ENCODE assay signal across 32 cellular contexts in the genomic region with DNA sequence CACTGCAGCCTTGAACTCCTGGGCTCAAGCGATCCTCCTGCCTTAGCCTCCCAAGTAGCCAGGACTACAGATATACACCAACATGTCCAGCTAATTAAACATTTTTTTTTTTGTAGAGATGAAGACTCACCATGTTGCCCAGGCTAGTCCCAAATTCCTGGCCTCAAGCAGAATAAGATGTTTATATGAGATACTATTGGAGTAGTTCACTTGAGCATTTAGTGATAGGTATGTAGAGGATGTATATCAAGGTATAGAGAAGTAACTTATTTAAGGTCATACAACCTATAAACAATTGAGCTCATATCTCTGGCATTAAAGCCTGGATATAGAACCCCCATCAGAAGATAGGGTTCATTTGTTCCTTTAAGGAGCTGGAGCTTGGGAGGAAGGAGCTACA. TPM values are rescaled to one million over a fixed set of nuclear protein-coding genes. Genes with fewer than 3 reads are reported as not detected.
"Had no signal": no experiment of that assay in that cellular context is flagged by ENCODE, and none has a peak within 500 bp of the region (broad histone marks: within the 10 kb centered on the region; RNA-seq: fewer than 3 reads in every experiment).

No MANE protein-coding gene starts in this region.

- H3K27me3 Mint-ChIP-seq: activated B cell treated with CpG ODN at 0.5 μM for 24 hours; activated CD4-positive, alpha-beta memory T cell treated with anti-CD3 and anti-CD28 coated beads, Interleukin-2, amount 10 ng/mL, durations not matched to agents 7 days and 5 days; activated CD4-positive, alpha-beta T cell treated with anti-CD3 and anti-CD28 coated beads for 36 hours; activated CD4-positive, alpha-beta T cell treated with anti-CD3 and anti-CD28 coated beads, Interleukin-2, amount 10 ng/mL, durations not matched to agents 7 days and 5 days; activated CD8-positive, alpha-beta memory T cell treated with anti-CD3 and anti-CD28 coated beads, Interleukin-2, amount 10 ng/mL, durations not matched to agents 7 days and 5 days; activated naive CD4-positive, alpha-beta T cell treated with anti-CD3 and anti-CD28 coated beads, Interleukin-2, amount 50 U/mL, for 24 hours; activated naive CD8-positive, alpha-beta T cell treated with anti-CD3 and anti-CD28 coated beads for 36 hours; activated T-cell treated with anti-CD3 and anti-CD28 coated beads, Interleukin-2, amount 50 U/mL, for 24 hours had no signal

- DNase-seq: activated B cell treated with CpG ODN at 0.5 μM for 24 hours; activated CD4-positive, alpha-beta memory T cell treated with anti-CD3 and anti-CD28 coated beads, Interleukin-2, amount 10 ng/mL, durations not matched to agents 7 days and 5 days; activated CD4-positive, alpha-beta T cell treated with anti-CD3 and anti-CD28 coated beads for 1 hour; activated CD4-positive, alpha-beta T cell treated with anti-CD3 and anti-CD28 coated beads for 36 hours; activated CD4-positive, alpha-beta T cell treated with anti-CD3 and anti-CD28 coated beads for 48 hours; activated CD4-positive, alpha-beta T cell treated with anti-CD3 and anti-CD28 coated beads, Interleukin-2, amount 10 ng/mL, durations not matched to agents 7 days and 5 days; activated CD4-positive, alpha-beta T cell treated with anti-CD3 and anti-CD28 coated beads, Interleukin-2, amount 50 U/mL, for 48 hours; activated CD8-positive, alpha-beta memory T cell treated with anti-CD3 and anti-CD28 coated beads for 24 hours; activated CD8-positive, alpha-beta memory T cell treated with anti-CD3 and anti-CD28 coated beads, Interleukin-2, amount 10 ng/mL, durations not matched to agents 7 days and 5 days; activated CD8-positive, alpha-beta memory T cell treated with anti-CD3 and anti-CD28 coated beads, Interleukin-2, amount 50 U/mL, for 48 hours; activated CD8-positive, alpha-beta T cell treated with anti-CD3 and anti-CD28 coated beads, Interleukin-2, amount 10 ng/mL, durations not matched to agents 7 days and 5 days; activated effector memory CD4-positive, alpha-beta T cell treated with anti-CD3 and anti-CD28 coated beads, Interleukin-2, amount 50 U/mL, for 16 hours; activated gamma-delta T cell treated with Interleukin-2 at 50 U/mL for 16 hours; activated naive CD4-positive, alpha-beta T cell; activated naive CD4-positive, alpha-beta T cell treated with anti-CD3 and anti-CD28 coated beads, Interleukin-2, amount 10 ng/mL, durations not matched to agents 7 days and 5 days; activated naive CD8-positive, alpha-beta T cell treated with anti-CD3 and anti-CD28 coated beads for 36 hours; activated T-cell treated with anti-CD3 and anti-CD28 coated beads, Interleukin-2, amount 50 U/mL, for 24 hours; activated T-cell treated with anti-CD3 and anti-CD28 coated beads, Interleukin-2, amount 50 U/mL, for 48 hours; adrenal gland; amniotic stem cell; aorta; body of pancreas; brain microvascular endothelial cell; central memory CD4-positive, alpha-beta T cell; T-helper 1 cell; T-helper 9 cell had no signal

- H3K4me3 Mint-ChIP-seq: activated B cell treated with CpG ODN at 0.5 μM for 24 hours; activated CD4-positive, alpha-beta memory T cell treated with anti-CD3 and anti-CD28 coated beads, Interleukin-2, amount 10 ng/mL, durations not matched to agents 7 days and 5 days; activated CD4-positive, alpha-beta T cell treated with anti-CD3 and anti-CD28 coated beads for 36 hours; activated CD4-positive, alpha-beta T cell treated with anti-CD3 and anti-CD28 coated beads, Interleukin-2, amount 10 ng/mL, durations not matched to agents 7 days and 5 days; activated CD8-positive, alpha-beta memory T cell treated with anti-CD3 and anti-CD28 coated beads, Interleukin-2, amount 10 ng/mL, durations not matched to agents 7 days and 5 days; activated CD8-positive, alpha-beta T cell treated with anti-CD3 and anti-CD28 coated beads, Interleukin-2, amount 10 ng/mL, durations not matched to agents 7 days and 5 days; activated naive CD4-positive, alpha-beta T cell treated with anti-CD3 and anti-CD28 coated beads, Interleukin-2, amount 10 ng/mL, durations not matched to agents 7 days and 5 days; activated naive CD4-positive, alpha-beta T cell treated with anti-CD3 and anti-CD28 coated beads, Interleukin-2, amount 50 U/mL, for 24 hours; activated naive CD8-positive, alpha-beta T cell treated with anti-CD3 and anti-CD28 coated beads for 36 hours; activated T-cell treated with anti-CD3 and anti-CD28 coated beads, Interleukin-2, amount 50 U/mL, for 24 hours; T-helper 1 cell treated with Interleukin-12 subunit alpha and Interleukin-12 subunit beta and Interleukin-4 antibody, amounts not matched to agents 30 μg/mL and 1 μg/mL, for 36 hours; T-helper 2 cell treated with Interferon-gamma antibody and Interleukin-4, amounts not matched to agents 5 μg/mL and 100 μg/mL, for 36 hours had no signal

- H3K27ac Mint-ChIP-seq: activated B cell treated with CpG ODN at 0.5 μM for 24 hours; activated naive CD4-positive, alpha-beta T cell treated with anti-CD3 and anti-CD28 coated beads, Interleukin-2, amount 10 ng/mL, durations not matched to agents 7 days and 5 days; T-helper 1 cell treated with Interleukin-12 subunit alpha and Interleukin-12 subunit beta and Interleukin-4 antibody, amounts not matched to agents 30 μg/mL and 1 μg/mL, for 36 hours had no signal

- H3K27me3 ChIP-seq: adrenal gland, body of pancreas, brain microvascular endothelial cell, breast epithelium had no signal

- H3K4me3 ChIP-seq: adrenal gland, body of pancreas, breast epithelium had no signal

- H3K9me3 Mint-ChIP-seq: activated B cell treated with CpG ODN at 0.5 μM for 24 hours; activated CD4-positive, alpha-beta memory T cell treated with anti-CD3 and anti-CD28 coated beads, Interleukin-2, amount 10 ng/mL, durations not matched to agents 7 days and 5 days; activated CD4-positive, alpha-beta T cell treated with anti-CD3 and anti-CD28 coated beads, Interleukin-2, amount 10 ng/mL, durations not matched to agents 7 days and 5 days; activated naive CD4-positive, alpha-beta T cell treated with anti-CD3 and anti-CD28 coated beads, Interleukin-2, amount 10 ng/mL, durations not matched to agents 7 days and 5 days; activated naive CD4-positive, alpha-beta T cell treated with anti-CD3 and anti-CD28 coated beads, Interleukin-2, amount 50 U/mL, for 24 hours; activated naive CD8-positive, alpha-beta T cell treated with anti-CD3 and anti-CD28 coated beads for 36 hours; activated T-cell treated with anti-CD3 and anti-CD28 coated beads, Interleukin-2, amount 50 U/mL, for 24 hours; T-helper 1 cell treated with Interleukin-12 subunit alpha and Interleukin-12 subunit beta and Interleukin-4 antibody, amounts not matched to agents 30 μg/mL and 1 μg/mL, for 36 hours; T-helper 2 cell treated with Interferon-gamma antibody and Interleukin-4, amounts not matched to agents 5 μg/mL and 100 μg/mL, for 36 hours had no signal

- H3K27ac ChIP-seq: adrenal gland, body of pancreas, brain microvascular endothelial cell, breast epithelium, VCaP had no signal

- ATAC-seq: activated CD4-positive, alpha-beta T cell treated with anti-CD3 and anti-CD28 coated beads for 36 hours; activated CD8-positive, alpha-beta T cell treated with anti-CD3 and anti-CD28 coated beads, Interleukin-2, amount 10 ng/mL, durations not matched to agents 7 days and 5 days; body of pancreas had no signal

RNA-seq across cellular contexts. Expression of a gene that starts 4.6 kb away (rescaled TPM):
- total RNA-seq: activated CD4-positive, alpha-beta memory T cell treated with anti-CD3 and anti-CD28 coated beads, Interleukin-2, amount 10 ng/mL, durations not matched to agents 7 days and 5 days; body of pancreas; cardiac septum had no signal
